8 cellular contexts compared by ENCODE assay signal in the genomic region with DNA sequence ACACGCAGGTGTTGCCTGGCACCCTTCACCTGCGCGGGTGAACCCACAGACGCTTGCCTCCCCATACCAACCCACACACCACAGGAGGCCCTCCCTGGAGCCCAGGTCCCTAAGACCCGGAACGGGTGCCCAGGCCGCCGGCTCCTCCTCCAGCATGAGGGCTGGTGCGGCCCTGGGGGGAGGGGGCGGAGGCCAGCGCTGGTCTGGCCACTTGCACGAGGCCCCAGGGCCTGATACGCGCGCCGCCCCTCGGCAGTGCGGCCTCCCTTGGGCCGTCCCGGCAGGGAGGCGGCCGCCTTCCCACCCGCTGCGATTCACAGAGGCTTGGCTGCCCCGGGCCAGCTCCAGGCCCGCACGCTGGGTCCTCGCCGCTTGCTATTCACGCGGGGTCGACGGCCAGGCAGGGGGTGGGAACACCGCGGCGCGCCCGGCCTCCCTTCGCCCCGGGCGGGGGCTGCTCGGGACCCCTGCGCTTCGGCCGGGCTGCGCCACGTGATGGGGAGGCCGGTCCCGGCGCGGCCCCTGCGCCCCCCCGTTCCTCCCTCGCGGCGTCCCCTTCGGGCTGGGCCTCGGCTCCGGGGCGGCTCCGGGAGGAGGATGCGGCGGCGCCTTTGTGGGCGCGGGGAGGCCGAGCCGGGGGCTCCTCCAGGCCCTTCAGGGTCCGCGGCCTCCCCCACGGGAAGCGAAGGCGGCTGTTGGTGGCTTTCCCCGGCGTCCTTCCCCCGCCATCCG. TPM values are rescaled to one million over a fixed set of nuclear protein-coding genes. Genes with fewer than 3 reads are reported as not detected.
DNase-seq lines count a peak whose midpoint lies in the region; ATAC-seq and TF ChIP-seq lines count a peak whose summit lies in the region.

No MANE protein-coding gene starts in this region.

- no peaks in the 10 kb centered on the region for H3K27me3 ChIP-seq in transverse colon

- peak; percentile 53 for TF ChIP-seq POLR2A in transverse colon (IDR thresholded peaks at IDR 0.05)

- no peak for TF ChIP-seq EP300 in transverse colon (IDR thresholded peaks at IDR 0.05; ENCODE audit: low read depth)

- DNase-seq in Right ventricle myocardium superior (peak; percentile 59), Right ventricle myocardium inferior (ENCODE audit: missing footprints) (no peak), T1000 (lab: John Stamatoyannopoulos, UW) (peak; percentile 38), transverse colon (peak; percentile 48)
- DNase-seq in effector memory CD8-positive, alpha-beta T cell, result peak in 1 of 3 experiments; percentile 24

- H3K4me3 Mint-ChIP-seq in effector memory CD8-positive, alpha-beta T cell, result peak overlapping the region; percentile 61 to 63

- peaks cover 28% of the 10 kb centered on the region for H3K36me3 Mint-ChIP-seq in effector memory CD8-positive, alpha-beta T cell (ENCODE audit: insufficient read depth)

- WGBS in mesodermal cell (ENCODE audit: insufficient coverage in 2 of 2), 2 experiments, result 0 to 1% methylated on average over 55 to 59 of the region's 77 CpGs
- whole genome bisulfite sequencing in transverse colon (ENCODE audit: low coverage in 1 of 2), 2 donors, result 14% methylated on average over 2 of the region's 77 CpGs; no CpG with 5 or more reads in 1 of the 2 donors

- H3K27me3 Mint-ChIP-seq in effector memory CD8-positive, alpha-beta T cell, result no peaks in the 10 kb centered on the region

- no peaks in the 10 kb centered on the region for H3K9me3 ChIP-seq in mesodermal cell (ENCODE audit: control insufficient read depth, low read length)
- no peaks in the 10 kb centered on the region for H3K9me3 ChIP-seq in transverse colon

- H3K27ac Mint-ChIP-seq in effector memory CD8-positive, alpha-beta T cell, result no peak overlapping the region

- H3K4me1 ChIP-seq in mesodermal cell (ENCODE audit: control insufficient read depth, insufficient read depth, low read length, poor library complexity, severe bottlenecking), result peaks cover 23% of the 10 kb centered on the region
- peaks cover 21 to 40% (median 37%) of the 10 kb centered on the region in 4 donors for H3K4me1 ChIP-seq in transverse colon

- no peak for TF ChIP-seq CTCF in transverse colon (IDR thresholded peaks at IDR 0.05)

- no peaks in the 10 kb centered on the region for H3K9me3 Mint-ChIP-seq in effector memory CD8-positive, alpha-beta T cell

- ATAC-seq in Right ventricle myocardium superior (ENCODE audit: poor library complexity), result no peak
- ATAC-seq in Right ventricle myocardium inferior, result no peak
- ATAC-seq in HG03280 (IDR thresholded peaks at IDR 0.05; ENCODE audit: unreplicated experiment), result peak; percentile 1
- ATAC-seq in effector memory CD8-positive, alpha-beta T cell (replicated peaks), result no peak
- no peak for ATAC-seq in HG03175 (IDR thresholded peaks at IDR 0.05; ENCODE audit: unreplicated experiment)

- H3K27ac ChIP-seq in mesodermal cell (ENCODE audit: low read depth, low read length, severe bottlenecking) (peak overlapping the region; percentile 77), transverse colon (peak overlapping the region; percentile 96 to 99 (median 97))

- H3K36me3 ChIP-seq in mesodermal cell (ENCODE audit: control insufficient read depth, insufficient read depth, low read length) (peaks cover 42% of the 10 kb centered on the region), transverse colon (peaks cover 0 to 24% (median 8%) of the 10 kb centered on the region in 4 donors)

- peaks cover 0 to 11% of the 10 kb centered on the region in 2 donors for H3K4me1 Mint-ChIP-seq in effector memory CD8-positive, alpha-beta T cell (ENCODE audit: low read depth in 2 of 2)

- in situ Hi-C loops in transverse colon (cut with MboI; ENCODE audit: low pct_ligation_motif_present in 1 of 4, low pct_unique_long_range_greater_than_20kb in 1 of 4, low sequenced_read_pairs in 3 of 4), result no loop called here

- intact Hi-C loops in Right ventricle myocardium superior (cut with DNase I) (loop anchor here (5.0 kb wide), 1 partner anchor 60 kb away; a partner anchor contains a TSS), Right ventricle myocardium inferior (cut with DNase I) (no loop called here), transverse colon (cut with DNase I; ENCODE audit: low total_unique reads) (no loop called here)

- H3K4me3 ChIP-seq in mesodermal cell (ENCODE audit: extremely low read depth, insufficient read depth, low read length, poor library complexity, severe bottlenecking) (peak overlapping the region; percentile 83), transverse colon (peak overlapping the region; percentile 55 to 93 (median 91))

RNA-seq across cellular contexts. Expression of a gene that starts 0.7 kb away (rescaled TPM):
- total RNA-seq in Right ventricle myocardium superior (23.0 TPM), Right ventricle myocardium inferior (46.6 TPM), transverse colon (100 to 1,000 TPM in 2 of 4 donors, 10 to 100 TPM in 2; 25.1 to 185 (median 99.4) TPM)
- 319 TPM for polyA plus RNA-seq in mesodermal cell (2013, experiment 1 of 2)
- polyA plus RNA-seq in mesodermal cell (2013, experiment 2 of 2), result 248 TPM

RNA-seq across cellular contexts. Expression of a gene that starts 31.7 kb away (rescaled TPM):
- 57.9 TPM for total RNA-seq in Right ventricle myocardium superior
- 59.3 TPM for total RNA-seq in Right ventricle myocardium inferior
- 66.0 TPM for polyA plus RNA-seq in mesodermal cell (2013, experiment 1 of 2)
- polyA plus RNA-seq in mesodermal cell (2013, experiment 2 of 2), result 57.5 TPM
- 100 to 1,000 TPM in 3 of 4 donors, 10 to 100 TPM in 1; 98.6 to 306 (median 132) TPM for total RNA-seq in transverse colon

RNA-seq across cellular contexts. Expression of a gene that starts 45.7 kb away (rescaled TPM):
- total RNA-seq in Right ventricle myocardium superior (86.5 TPM), Right ventricle myocardium inferior (80.9 TPM), transverse colon (100 to 1,000 TPM in 2 of 4 donors, 10 to 100 TPM in 2; 42.0 to 160 (median 85.5) TPM)
- polyA plus RNA-seq in mesodermal cell (2013, experiment 1 of 2), result 124 TPM
- polyA plus RNA-seq in mesodermal cell (2013, experiment 2 of 2), result 105 TPM

RNA-seq across cellular contexts. Expression of a gene that starts 45.7 kb away (rescaled TPM):
- total RNA-seq in Right ventricle myocardium superior (20.5 TPM), Right ventricle myocardium inferior (19.3 TPM), transverse colon (10 to 100 TPM; 33.2 to 92.0 (median 48.8) TPM)
- 42.4 TPM for polyA plus RNA-seq in mesodermal cell (2013, experiment 1 of 2)
- 31.9 TPM for polyA plus RNA-seq in mesodermal cell (2013, experiment 2 of 2)

RNA-seq across cellular contexts. Expression of a gene that starts 59.9 kb away (rescaled TPM):
- 178 TPM for total RNA-seq in Right ventricle myocardium superior
- 175 TPM for total RNA-seq in Right ventricle myocardium inferior
- 73.2 TPM for polyA plus RNA-seq in mesodermal cell (2013, experiment 1 of 2)
- 60.0 TPM for polyA plus RNA-seq in mesodermal cell (2013, experiment 2 of 2)
- 100 to 1,000 TPM in 1 of 4 donors, 10 to 100 TPM in 3; 49.4 to 117 (median 71.3) TPM for total RNA-seq in transverse colon
